ENCODE assay signal across 8 cellular contexts in the genomic region with DNA sequence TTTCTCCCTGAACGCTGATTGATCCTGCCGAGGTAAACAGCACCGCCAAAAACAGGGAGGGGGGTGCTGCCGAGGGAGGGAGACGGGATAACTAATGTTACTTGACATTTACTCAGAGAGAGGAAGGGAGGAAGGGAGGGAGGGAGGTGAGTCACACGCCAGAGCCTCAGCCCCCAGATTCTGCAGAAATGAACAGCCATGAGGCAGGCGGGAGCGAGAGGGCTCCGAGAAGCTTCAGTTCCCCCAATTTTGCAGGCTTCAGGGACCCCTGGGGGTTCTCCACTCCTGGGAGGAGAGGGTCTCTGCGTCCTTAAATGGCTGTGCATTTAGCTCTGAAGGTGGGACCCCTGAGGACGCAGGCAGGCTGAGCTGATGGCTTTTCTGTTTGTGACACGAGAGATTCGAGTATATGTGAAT. TPM values are rescaled to one million over a fixed set of nuclear protein-coding genes. Genes with fewer than 3 reads are reported as not detected.
DNase-seq lines count a peak whose midpoint lies in the region; ATAC-seq, FAIRE-seq and TF ChIP-seq lines count a peak whose summit lies in the region.

No MANE protein-coding gene starts in this region.

- no peak for TF ChIP-seq POLR2A in GM12891 (IDR thresholded peaks at IDR 0.05; ENCODE audit: low read depth, low read length)

- no peaks in the 10 kb centered on the region for H3K27me3 Mint-ChIP-seq in osteocyte (ENCODE audit: unreplicated experiment)

- peaks cover 15% of the 10 kb centered on the region for H3K4me1 Mint-ChIP-seq in osteocyte (ENCODE audit: unreplicated experiment)

- DNase-seq in GM12891 (ENCODE audit: insufficient read length, low spot score) (no peak), T-helper 9 cell (peak; percentile 20), astrocyte of the hippocampus (ENCODE audit: low read depth, low spot score) (peak; percentile 71), osteocyte (ENCODE audit: extremely low spot score, unreplicated experiment) (no peak), NCI-H1092 (lab: John Stamatoyannopoulos, UW) (no peak), SHP77 (lab: John Stamatoyannopoulos, UW) (no peak)

- H3K4me3 Mint-ChIP-seq in osteocyte (ENCODE audit: unreplicated experiment): no peak overlapping the region

- TF ChIP-seq CTCF in osteocyte (IDR thresholded peaks at IDR 0.05): no peak

- ATAC-seq in GM21447 (IDR thresholded peaks at IDR 0.05; ENCODE audit: unreplicated experiment) (no peak), GM19397 (IDR thresholded peaks at IDR 0.05; ENCODE audit: unreplicated experiment) (no peak)

- peak; percentile 9 for FAIRE-seq in GM12891 (lab: Jason Lieb, UNC)

- peak overlapping the region; percentile 50 for H3K27ac Mint-ChIP-seq in osteocyte (ENCODE audit: unreplicated experiment)

- no peaks in the 10 kb centered on the region for H3K9me3 Mint-ChIP-seq in osteocyte (ENCODE audit: unreplicated experiment)

- H3K36me3 Mint-ChIP-seq in osteocyte (ENCODE audit: unreplicated experiment): no peaks in the 10 kb centered on the region

TF ChIP-seq in GM12891, 5 proteins besides CTCF, POLR2A, EP300 and RAD21:
- TF ChIP-seq POU2F2 (IDR thresholded peaks at IDR 0.05; ENCODE audit: low read depth, low read length): no peak

RNA-seq across cellular contexts. Expression of gene IER5L, which starts 59.1 kb away (rescaled TPM):
- 0.19 TPM for polyA plus RNA-seq in GM12891 (2012; ENCODE audit: low read depth, missing spikeins)
- total RNA-seq in osteocyte: 60.8 and 63.0 TPM in 2 replicates

Comparison
In these comparisons a context has a peak if more than half of its experiments do, and no peak if none do; other contexts are left out.
1. DNase-seq: peak in T-helper 9 cell (single experiment) and astrocyte of the hippocampus (single experiment); none in GM12891 (single experiment), osteocyte (single experiment), NCI-H1092 (single experiment) and SHP77 (0 of 2).